In the genomic region with DNA sequence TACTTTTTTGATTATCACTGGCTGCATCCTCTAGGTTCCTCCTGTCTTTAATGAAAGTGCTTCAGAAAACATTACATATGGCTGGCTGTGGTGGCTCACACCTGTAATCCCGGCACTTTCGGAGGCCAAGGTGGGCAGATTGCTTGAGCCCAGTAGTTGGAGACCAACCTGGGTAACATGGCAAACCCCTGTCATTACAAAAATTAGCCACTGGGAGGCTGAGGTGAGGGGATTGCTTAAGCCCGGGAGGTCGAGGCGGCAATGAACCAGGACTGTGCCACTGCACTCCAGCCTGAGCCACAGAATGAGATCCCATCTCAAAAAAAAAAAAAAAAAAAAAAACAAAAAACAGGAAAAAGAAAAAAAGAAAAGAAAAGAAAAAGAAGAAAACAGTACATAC, we compare ENCODE assay signal across 12 cellular contexts. TPM values are rescaled to one million over a fixed set of nuclear protein-coding genes. Genes with fewer than 3 reads are reported as not detected.
DNase-seq lines count a peak whose midpoint lies in the region; ATAC-seq and TF ChIP-seq lines count a peak whose summit lies in the region.
"Had no signal": no experiment of that assay in that cellular context is flagged by ENCODE, and none has a peak within 500 bp of the region (broad histone marks: within the 10 kb centered on the region; RNA-seq: fewer than 3 reads in every experiment).

No MANE protein-coding gene starts in this region.

- H3K36me3 ChIP-seq in OCI-LY3 (replicated peaks; ENCODE audit: low read depth, low read length) (peaks cover 5% of the 10 kb centered on the region), suprapubic skin (peaks cover 4% of the 10 kb centered on the region)

- no peak overlapping the region for H3K4me3 ChIP-seq in OCI-LY3 (ENCODE audit: low read length)
- H3K4me3 ChIP-seq in fibroblast of villous mesenchyme (ENCODE audit: low read depth, low read length), result no peak overlapping the region
- no peak overlapping the region for H3K4me3 ChIP-seq in suprapubic skin

- TF ChIP-seq POLR2A in suprapubic skin (IDR thresholded peaks at IDR 0.05), result no peak

- H3K9me3 ChIP-seq in OCI-LY3 (ENCODE audit: insufficient read depth, low read length) (no peaks in the 10 kb centered on the region), suprapubic skin (no peaks in the 10 kb centered on the region)

- H3K4me1 ChIP-seq in OCI-LY3 (ENCODE audit: low read length) (peaks cover 29% of the 10 kb centered on the region), suprapubic skin (peaks cover 3% of the 10 kb centered on the region)

- TF ChIP-seq EP300 in suprapubic skin (IDR thresholded peaks at IDR 0.05), result no peak

- H3K4me2 ChIP-seq in OCI-LY3 (ENCODE audit: low read length), result no peak overlapping the region

- DNase-seq in ACHN (peak; percentile 19), ELF-1 (ENCODE audit: low read depth, low spot score) (peak; percentile 54), fibroblast of villous mesenchyme (ENCODE audit: low read depth) (no peak), suprapubic skin (ENCODE audit: low spot score in 2 of 2) (no peak), GM03348 (ENCODE audit: low spot score) (no peak), HK-2 (ENCODE audit: unreplicated experiment) (no peak)
- DNase-seq: activated effector memory CD4-positive, alpha-beta T cell treated with Interleukin-2 at 50 U/mL for 16 hours; DMS79 treated with DMSO at 0.1 percent for 48 hours; NK-92 treated with Interleukin-12 subunit alpha and Interleukin-12 subunit beta, amount 100 ng/mL, for 24 hours; occipital lobe had no signal

- H3K27me3 ChIP-seq in OCI-LY3 (ENCODE audit: low read depth, low read length), result no peaks in the 10 kb centered on the region
- no peaks in the 10 kb centered on the region for H3K27me3 ChIP-seq in suprapubic skin

- no peak overlapping the region for H3K9ac ChIP-seq in OCI-LY3 (ENCODE audit: low read length)

- no peaks in the 10 kb centered on the region for H3K79me2 ChIP-seq in OCI-LY3 (ENCODE audit: low read length)

- TF ChIP-seq CTCF in OCI-LY3 (IDR thresholded peaks at IDR 0.05; ENCODE audit: low read depth, low read length) (peak; percentile 23; the same call in 1 of the 2 replicates), fibroblast of villous mesenchyme (IDR thresholded peaks at IDR 0.05; ENCODE audit: insufficient read depth, low read depth, low read length) (peak; percentile 34), suprapubic skin (IDR thresholded peaks at IDR 0.05) (no peak)

- WGBS in suprapubic skin, result 83% methylated on average over 5 of the region's 5 CpGs

- H2AFZ ChIP-seq in OCI-LY3 (ENCODE audit: low read depth, low read length), result no peak overlapping the region

- H3K27ac ChIP-seq in OCI-LY3 (ENCODE audit: low read length), result no peak overlapping the region
- H3K27ac ChIP-seq in suprapubic skin, result no peak overlapping the region

- ATAC-seq in GM18868 (IDR thresholded peaks at IDR 0.05; ENCODE audit: unreplicated experiment), result no peak

- no peaks in the 10 kb centered on the region for H4K20me1 ChIP-seq in OCI-LY3 (ENCODE audit: insufficient read depth, low read length)

- in situ Hi-C loops in ACHN (cut with HindIII; ENCODE audit: low pct_ligation_motif_present, low pct_unique_long_range_greater_than_20kb, low sequenced_read_pairs), result no loop called here

RNA-seq across cellular contexts. Expression of a gene that starts 35.3 kb away (rescaled TPM):
- 3.5 and 4.2 TPM in 2 replicates for total RNA-seq in fibroblast of villous mesenchyme
- 1 to 10 TPM; 2.1 to 2.4 (median 2.1) TPM for total RNA-seq in suprapubic skin

RNA-seq across cellular contexts. Expression of a gene that starts 52.0 kb away (rescaled TPM):
- total RNA-seq in fibroblast of villous mesenchyme (12.1 and 12.2 TPM in 2 replicates), suprapubic skin (10 to 100 TPM in 1 of 4 donors, 1 to 10 TPM in 3; 6.7 to 11.2 (median 8.5) TPM)

Comparison
In these comparisons a context has a peak if more than half of its experiments do, and no peak if none do; other contexts are left out.
1. DNase-seq: peak in ACHN (single experiment) and ELF-1 (single experiment); none in fibroblast of villous mesenchyme (single experiment), suprapubic skin (0 of 2), GM03348 (single experiment) and HK-2 (single experiment).
2. CTCF ChIP-seq: peak in OCI-LY3 (single experiment) and fibroblast of villous mesenchyme (single experiment); none in suprapubic skin (0 of 2).